Comparison of ENCODE assay signal across 9 cellular contexts in genomic region chr1:32263236-32263593, GRCh38. TPM values are rescaled to one million over a fixed set of nuclear protein-coding genes. Genes with fewer than 3 reads are reported as not detected.
A peak's percentile ranks its signal among the peaks of the same experiment; 100 is the strongest.
DNase-seq lines count a peak whose midpoint lies in the region; ATAC-seq and TF ChIP-seq lines count a peak whose summit lies in the region.
"Not testable (repeated sequence)": the region's sequence is repeated elsewhere in the genome, so short reads cannot be mapped to it uniquely, and the experiment has no call there.
"Had no signal": no experiment of that assay in that cellular context is flagged by ENCODE, and none has a peak within 500 bp of the region (broad histone marks: within the 10 kb centered on the region; RNA-seq: fewer than 3 reads in every experiment).

No MANE protein-coding gene starts in this region.

- H3K4me1 ChIP-seq in BLaER1 treated with 17β-estradiol and CSF1 and Interleukin-3, amounts not matched to agents 10 nM and 100 nM: peaks cover 23 to 52% (median 46%) of the 10 kb centered on the region in 10 experiments
- not testable (repeated sequence) for H3K4me1 ChIP-seq in HEK293 (ENCODE audit: control insufficient read depth, insufficient read depth, low read length)

- H3K9me3 Mint-ChIP-seq in activated T-cell treated with anti-CD3 and anti-CD28 coated beads, Interleukin-2, amount 50 U/mL, for 24 hours; activated naive CD8-positive, alpha-beta T cell treated with anti-CD3 and anti-CD28 coated beads, Interleukin-2, amount 50 U/mL, for 24 hours; natural killer cell: not testable (repeated sequence)

- H3K27ac Mint-ChIP-seq in T-helper 17 cell (peak overlapping the region; percentile 94), natural killer cell (peak overlapping the region; percentile 53 to 70)
- peak overlapping the region; percentile 92 for H3K27ac Mint-ChIP-seq in activated T-cell treated with anti-CD3 and anti-CD28 coated beads, Interleukin-2, amount 50 U/mL, for 24 hours
- peak overlapping the region; percentile 67 for H3K27ac Mint-ChIP-seq in activated naive CD8-positive, alpha-beta T cell treated with anti-CD3 and anti-CD28 coated beads, Interleukin-2, amount 50 U/mL, for 24 hours

- not testable (repeated sequence) for H3K9me3 ChIP-seq in BLaER1 treated with 17β-estradiol and CSF1 and Interleukin-3, amounts not matched to agents 10 nM and 100 nM (replicated peaks in 1 of 11); HEK293 (ENCODE audit: control insufficient read depth, insufficient read depth, low read depth, low read length); T-helper 17 cell (ENCODE audit: control insufficient read depth, low read length, poor library complexity, severe bottlenecking)

- H3K4me3 Mint-ChIP-seq in T-helper 17 cell: peak overlapping the region; percentile 84
- not testable (repeated sequence) for H3K4me3 Mint-ChIP-seq in activated T-cell treated with anti-CD3 and anti-CD28 coated beads, Interleukin-2, amount 50 U/mL, for 24 hours; activated naive CD8-positive, alpha-beta T cell treated with anti-CD3 and anti-CD28 coated beads, Interleukin-2, amount 50 U/mL, for 24 hours; natural killer cell

- H3K27me3 Mint-ChIP-seq in T-helper 17 cell; activated T-cell treated with anti-CD3 and anti-CD28 coated beads, Interleukin-2, amount 50 U/mL, for 24 hours; activated naive CD8-positive, alpha-beta T cell treated with anti-CD3 and anti-CD28 coated beads, Interleukin-2, amount 50 U/mL, for 24 hours; natural killer cell (ENCODE audit: low read depth in 2 of 2): not testable (repeated sequence)

- intact Hi-C loops in natural killer cell (cut with micrococcal nuclease): not testable (repeated sequence)

- not testable (repeated sequence) for DNase-seq in T-helper 17 cell; activated T-cell treated with anti-CD3 and anti-CD28 coated beads, Interleukin-2, amount 50 U/mL, for 24 hours; activated naive CD8-positive, alpha-beta T cell treated with anti-CD3 and anti-CD28 coated beads, Interleukin-2, amount 50 U/mL, for 24 hours; natural killer cell

- POLR2A ChIA-PET in HEK293 (lab: Yijun Ruan, JAX): not testable (repeated sequence)

- H3K27me3 ChIP-seq in BLaER1 treated with 17β-estradiol and CSF1 and Interleukin-3, amounts not matched to agents 10 nM and 100 nM: not testable (repeated sequence)

- H3K4me3 ChIP-seq in BLaER1 treated with 17β-estradiol and CSF1 and Interleukin-3, amounts not matched to agents 10 nM and 100 nM; HEK293 (ENCODE audit: low read depth, low read length): not testable (repeated sequence)

- peak overlapping the region in 10 of 11 experiments; percentile 7 to 87 (median 77); a peak in 18 of 22 replicates for H3K4me2 ChIP-seq in BLaER1 treated with 17β-estradiol and CSF1 and Interleukin-3, amounts not matched to agents 10 nM and 100 nM

- CTCF ChIA-PET in HEK293 (lab: Yijun Ruan, JAX): interaction anchor here (1.3 kb wide), 1 partner anchor 14 kb away, joined by 4 read pairs; no protein-coding TSS in a partner anchor

- peak overlapping the region in 8 of 11 experiments; percentile 25 to 89 (median 77); a peak in 14 of 22 replicates for H3K27ac ChIP-seq in BLaER1 treated with 17β-estradiol and CSF1 and Interleukin-3, amounts not matched to agents 10 nM and 100 nM
- H3K27ac ChIP-seq in HEK293 (ENCODE audit: extremely low read depth, low read depth, low read length): not testable (repeated sequence)

- TF ChIP-seq CTCF in HEK293 (tag by site-specific recombination; IDR thresholded peaks at IDR 0.05); natural killer cell (IDR thresholded peaks at IDR 0.05): not testable (repeated sequence)

- ATAC-seq in T-helper 17 cell; activated naive CD8-positive, alpha-beta T cell treated with anti-CD3 and anti-CD28 coated beads, Interleukin-2, amount 50 U/mL, for 24 hours; natural killer cell: not testable (repeated sequence)

- H4K20me1 ChIP-seq in BLaER1 treated with 17β-estradiol and CSF1 and Interleukin-3, amounts not matched to agents 10 nM and 100 nM: not testable (repeated sequence)

- peaks cover 31% of the 10 kb centered on the region for H3K4me1 Mint-ChIP-seq in T-helper 17 cell
- peaks cover 52% of the 10 kb centered on the region for H3K4me1 Mint-ChIP-seq in activated T-cell treated with anti-CD3 and anti-CD28 coated beads, Interleukin-2, amount 50 U/mL, for 24 hours (ENCODE audit: low read depth)
- peaks cover 56% of the 10 kb centered on the region for H3K4me1 Mint-ChIP-seq in activated naive CD8-positive, alpha-beta T cell treated with anti-CD3 and anti-CD28 coated beads, Interleukin-2, amount 50 U/mL, for 24 hours
- peaks cover 31 to 38% of the 10 kb centered on the region in 2 donors for H3K4me1 Mint-ChIP-seq in natural killer cell

- H3K36me3 ChIP-seq in BLaER1 treated with 17β-estradiol and CSF1 and Interleukin-3, amounts not matched to agents 10 nM and 100 nM; HEK293 (ENCODE audit: control insufficient read depth in 2 of 2, insufficient read depth in 1 of 2, low read length in 2 of 2): not testable (repeated sequence)

- H3K36me3 Mint-ChIP-seq in T-helper 17 cell (ENCODE audit: low read depth); natural killer cell: not testable (repeated sequence)
- peaks cover 50% of the 10 kb centered on the region for H3K36me3 Mint-ChIP-seq in activated T-cell treated with anti-CD3 and anti-CD28 coated beads, Interleukin-2, amount 50 U/mL, for 24 hours (ENCODE audit: low read depth)
- H3K36me3 Mint-ChIP-seq in activated naive CD8-positive, alpha-beta T cell treated with anti-CD3 and anti-CD28 coated beads, Interleukin-2, amount 50 U/mL, for 24 hours (ENCODE audit: low read depth): peaks cover 21% of the 10 kb centered on the region

- H3K9ac ChIP-seq in BLaER1 treated with 17β-estradiol and CSF1 and Interleukin-3, amounts not matched to agents 10 nM and 100 nM: peak overlapping the region in 5 of 11 experiments; percentile 29 to 77 (median 71); a peak in 7 of 22 replicates

TF ChIP-seq in HEK293, 187 proteins besides CTCF, POLR2A, EP300 and RAD21 (continues in another document):
- TF ChIP-seq ZNF580 (tag by site-specific recombination; IDR thresholded peaks at IDR 0.05) (0 out of 2 replicates have a peak, but pooled peaks have one; percentile 48), MYNN (tag by site-specific recombination; IDR thresholded peaks at IDR 0.05; ENCODE audit: borderline replicate concordance) (peak; percentile 45; the same call in 1 of the 2 replicates), ZNF426 (tag by site-specific recombination; IDR thresholded peaks at IDR 0.05) (peak; percentile 90), ZNF791 (tag by site-specific recombination; IDR thresholded peaks at IDR 0.05) (0 out of 2 replicates have a peak, but pooled peaks have one; percentile 38), ZNF560 (tag by site-specific recombination; IDR thresholded peaks at IDR 0.05; ENCODE audit: borderline replicate concordance) (peak; percentile 30; the same call in 1 of the 2 replicates)
- TF ChIP-seq, protein P1, sequence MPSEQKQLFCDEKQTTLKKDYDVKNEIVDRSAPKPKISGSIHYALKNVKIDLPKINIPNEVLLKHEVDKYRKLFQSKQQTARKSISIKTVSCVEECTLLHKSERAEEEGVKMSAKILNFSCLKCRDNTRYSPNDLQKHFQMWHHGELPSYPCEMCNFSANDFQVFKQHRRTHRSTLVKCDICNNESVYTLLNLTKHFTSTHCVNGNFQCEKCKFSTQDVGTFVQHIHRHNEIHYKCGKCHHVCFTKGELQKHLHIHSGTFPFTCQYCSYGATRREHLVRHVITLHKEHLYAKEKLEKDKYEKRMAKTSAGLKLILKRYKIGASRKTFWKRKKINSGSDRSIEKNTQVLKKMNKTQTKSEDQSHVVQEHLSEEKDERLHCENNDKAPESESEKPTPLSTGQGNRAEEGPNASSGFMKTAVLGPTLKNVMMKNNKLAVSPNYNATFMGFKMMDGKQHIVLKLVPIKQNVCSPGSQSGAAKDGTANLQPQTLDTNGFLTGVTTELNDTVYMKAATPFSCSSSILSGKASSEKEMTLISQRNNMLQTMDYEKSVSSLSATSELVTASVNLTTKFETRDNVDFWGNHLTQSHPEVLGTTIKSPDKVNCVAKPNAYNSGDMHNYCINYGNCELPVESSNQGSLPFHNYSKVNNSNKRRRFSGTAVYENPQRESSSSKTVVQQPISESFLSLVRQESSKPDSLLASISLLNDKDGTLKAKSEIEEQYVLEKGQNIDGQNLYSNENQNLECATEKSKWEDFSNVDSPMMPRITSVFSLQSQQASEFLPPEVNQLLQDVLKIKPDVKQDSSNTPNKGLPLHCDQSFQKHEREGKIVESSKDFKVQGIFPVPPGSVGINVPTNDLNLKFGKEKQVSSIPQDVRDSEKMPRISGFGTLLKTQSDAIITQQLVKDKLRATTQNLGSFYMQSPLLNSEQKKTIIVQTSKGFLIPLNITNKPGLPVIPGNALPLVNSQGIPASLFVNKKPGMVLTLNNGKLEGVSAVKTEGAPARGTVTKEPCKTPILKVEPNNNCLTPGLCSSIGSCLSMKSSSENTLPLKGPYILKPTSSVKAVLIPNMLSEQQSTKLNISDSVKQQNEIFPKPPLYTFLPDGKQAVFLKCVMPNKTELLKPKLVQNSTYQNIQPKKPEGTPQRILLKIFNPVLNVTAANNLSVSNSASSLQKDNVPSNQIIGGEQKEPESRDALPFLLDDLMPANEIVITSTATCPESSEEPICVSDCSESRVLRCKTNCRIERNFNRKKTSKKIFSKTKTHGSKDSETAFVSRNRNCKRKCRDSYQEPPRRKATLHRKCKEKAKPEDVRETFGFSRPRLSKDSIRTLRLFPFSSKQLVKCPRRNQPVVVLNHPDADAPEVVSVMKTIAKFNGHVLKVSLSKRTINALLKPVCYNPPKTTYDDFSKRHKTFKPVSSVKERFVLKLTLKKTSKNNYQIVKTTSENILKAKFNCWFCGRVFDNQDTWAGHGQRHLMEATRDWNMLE (tag by site-specific recombination; conservative IDR thresholded peaks at IDR 0.05; ENCODE audit: low read depth): peak; percentile 90

RNA-seq across cellular contexts. Expression of gene LCK, which starts 12.2 kb away (rescaled TPM):
- 100 to 1,000 TPM; 267 to 268 TPM for total RNA-seq in T-helper 17 cell
- 100 to 1,000 TPM; 180 to 227 (median 215) TPM for total RNA-seq in natural killer cell
- total RNA-seq: NCI-H460, SK-MEL-5 had no signal

RNA-seq across cellular contexts. Expression of gene FAM167B, which starts 16.2 kb away (rescaled TPM):
- under 1 TPM; 0.60 to 0.72 TPM for total RNA-seq in T-helper 17 cell
- 1 to 10 TPM in 1 of 3 donors, under 1 TPM in 2; 0.54 to 1.3 (median 0.80) TPM for total RNA-seq in natural killer cell
- total RNA-seq: Daoy, NCI-H460 had no signal

RNA-seq across cellular contexts. Expression of gene HDAC1, which starts 28.7 kb away (rescaled TPM):
- 10 to 100 TPM; 81.6 to 86.2 TPM for total RNA-seq in T-helper 17 cell
- total RNA-seq in natural killer cell: 100 to 1,000 TPM; 110 to 133 (median 125) TPM

RNA-seq across cellular contexts. Expression of gene EIF3I, which starts 41.0 kb away (rescaled TPM):
- total RNA-seq in T-helper 17 cell: 100 to 1,000 TPM; 116 to 132 TPM
- total RNA-seq in natural killer cell: 100 to 1,000 TPM; 107 to 126 (median 110) TPM

RNA-seq across cellular contexts. Expression of gene TMEM234, which starts 41.1 kb away (rescaled TPM):
- total RNA-seq in T-helper 17 cell: 10 to 100 TPM; 13.1 to 18.8 TPM
- total RNA-seq in natural killer cell: 10 to 100 TPM; 22.2 to 27.1 (median 24.7) TPM
